1 cellular context compared by ENCODE assay signal in the genomic region with DNA sequence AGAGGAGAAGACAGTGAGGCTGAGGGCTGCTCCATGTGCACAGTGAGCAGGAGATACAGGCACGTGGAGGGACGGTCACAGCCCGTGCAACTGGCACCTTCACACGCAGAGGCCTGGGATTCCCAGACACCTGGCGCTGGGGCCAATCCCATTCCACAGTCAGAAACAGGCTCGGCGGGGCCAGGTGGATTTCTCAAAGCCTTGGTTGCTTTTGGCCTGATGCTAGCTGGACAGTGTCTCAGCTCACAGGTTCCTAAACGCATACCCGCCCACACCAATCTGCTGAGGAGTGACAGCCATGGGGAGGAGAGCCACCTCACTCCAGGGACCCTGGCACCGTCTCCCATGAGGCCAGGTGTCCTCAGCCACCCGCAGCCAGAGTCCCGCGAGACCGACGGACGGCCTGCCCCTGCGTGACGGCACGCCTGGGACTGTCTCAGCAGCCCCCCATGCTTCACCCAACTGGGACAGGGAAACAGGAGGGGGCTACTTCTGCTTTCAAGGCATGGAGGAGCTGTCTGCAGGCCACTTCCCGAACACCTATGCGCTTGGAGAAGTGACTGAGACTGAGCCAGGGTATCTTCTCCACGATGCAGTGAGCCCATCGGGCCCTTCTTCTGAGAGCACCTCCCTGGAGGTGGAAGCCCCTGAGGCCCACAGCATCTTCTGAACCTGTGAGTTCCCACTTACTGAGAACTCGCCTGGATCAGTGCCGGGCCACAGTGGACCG.
TF ChIP-seq lines count a peak whose summit lies in the region.

No MANE protein-coding gene starts in this region.

TF ChIP-seq in K562, 482 proteins besides CTCF, POLR2A, EP300 and RAD21:
- 0 out of 2 replicates have a peak, but pooled peaks have one; percentile 15 for TF ChIP-seq TFAP4 (CRISPR knock-in tag; IDR thresholded peaks at IDR 0.05; ENCODE audit: borderline replicate concordance)
- TF ChIP-seq MNT (conservative IDR thresholded peaks at IDR 0.05) = 0 out of 4 replicates have a peak, but pooled peaks of 1 of the 2 experiments have one; percentile 18
- TF ChIP-seq RBFOX2 (IDR thresholded peaks at IDR 0.05; ENCODE audit: low read depth, low read length) = 0 out of 2 replicates have a peak, but pooled peaks have one; percentile 62
- TF ChIP-seq POLR2G (IDR thresholded peaks at IDR 0.05; ENCODE audit: low read depth, low read length) = peak; percentile 52; the same call in 1 of the 2 replicates
- 0 out of 2 replicates have a peak, but pooled peaks have one; percentile 24 for TF ChIP-seq E2F5 (CRISPR knock-in tag; IDR thresholded peaks at IDR 0.05)
